11 cellular contexts compared by ENCODE assay signal in the genomic region with DNA sequence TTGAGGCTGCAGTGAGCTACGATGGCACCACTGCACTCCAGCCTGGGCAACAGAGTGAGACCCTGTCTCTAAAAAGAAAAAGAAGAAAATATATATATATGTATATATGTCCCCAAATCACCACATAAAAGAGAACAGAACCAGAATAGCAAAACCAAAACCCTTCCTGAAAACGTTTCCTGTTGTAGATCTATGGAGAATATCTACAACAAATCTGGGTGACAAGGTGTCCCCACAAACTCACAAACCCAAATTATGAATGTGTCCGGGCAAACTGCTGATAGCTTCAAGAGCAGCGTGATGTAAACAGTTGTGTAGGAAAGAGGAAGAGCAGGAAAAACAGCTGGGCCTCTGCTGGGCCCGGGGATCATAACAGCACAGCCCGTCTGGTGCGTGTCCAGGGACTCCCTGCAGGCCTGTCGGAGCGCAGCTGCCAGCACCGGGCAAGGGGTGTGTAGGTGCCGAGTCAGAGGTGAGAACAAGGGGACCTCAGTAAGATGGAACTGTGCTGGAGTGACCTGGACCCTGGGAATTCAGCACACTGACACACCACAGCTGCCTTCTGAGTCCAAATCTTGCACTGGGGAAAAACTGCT.
"Had no signal": no experiment of that assay in that cellular context is flagged by ENCODE, and none has a peak within 500 bp of the region (broad histone marks: within the 10 kb centered on the region; RNA-seq: fewer than 3 reads in every experiment).

No MANE protein-coding gene starts in this region.

- H3K36me3 ChIP-seq: colonic mucosa, heart right ventricle, neutrophil, thyroid gland had no signal

- H3K4me1 ChIP-seq: colonic mucosa, thyroid gland had no signal

- DNase-seq: activated CD4-positive, alpha-beta T cell treated with anti-CD3 and anti-CD28 coated beads for 1 hour; activated CD4-positive, alpha-beta T cell treated with anti-CD3 and anti-CD28 coated beads, Interleukin-2, amount 50 U/mL, for 48 hours; activated gamma-delta T cell; colonic mucosa; heart right ventricle; mesendoderm; thyroid gland had no signal

- H3K4me3 ChIP-seq: colonic mucosa, heart right ventricle, skin epidermis, thyroid gland had no signal

- H3K27ac ChIP-seq: colonic mucosa, heart right ventricle, neutrophil, skin epidermis, thyroid gland had no signal

- H3K9me3 ChIP-seq: colonic mucosa, heart right ventricle, neutrophil, thyroid gland had no signal

- FAIRE-seq: frontal cortex, keratinocyte had no signal

- H3K27me3 ChIP-seq: colonic mucosa, thyroid gland had no signal
